ENCODE assay signal across 11 cellular contexts in the genomic region with DNA sequence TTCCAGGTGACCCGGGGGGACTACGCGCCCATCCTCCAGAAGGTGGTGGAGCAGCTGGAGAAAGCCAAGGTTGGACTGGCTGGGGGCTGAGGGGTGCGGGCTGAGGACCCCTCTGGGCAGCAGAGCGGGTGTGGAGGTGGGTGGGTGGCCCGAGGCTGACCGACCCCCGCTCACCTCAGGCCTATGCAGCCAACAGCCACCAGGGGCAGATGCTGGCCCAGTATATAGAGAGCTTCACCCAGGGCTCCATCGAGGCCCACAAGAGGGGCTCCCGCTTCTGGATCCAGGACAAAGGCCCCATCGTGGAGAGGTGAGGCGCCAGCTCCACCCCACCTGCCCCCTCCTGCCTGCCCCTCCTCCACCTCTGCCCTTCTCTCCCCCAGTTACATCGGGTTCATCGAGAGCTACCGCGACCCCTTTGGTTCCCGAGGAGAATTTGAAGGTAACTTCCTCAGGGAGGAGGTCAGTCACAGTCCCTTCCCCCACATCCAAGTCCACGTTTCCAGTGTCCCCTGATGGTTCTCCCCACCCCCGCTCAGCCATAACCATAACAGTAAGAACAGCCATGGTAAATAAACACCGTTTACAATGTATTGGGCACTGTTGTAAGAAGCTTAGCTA. TPM values are rescaled to one million over a fixed set of nuclear protein-coding genes. Genes with fewer than 3 reads are reported as not detected.
DNase-seq lines count a peak whose midpoint lies in the region; ATAC-seq and TF ChIP-seq lines count a peak whose summit lies in the region.
"Had no signal": no experiment of that assay in that cellular context is flagged by ENCODE, and none has a peak within 500 bp of the region (broad histone marks: within the 10 kb centered on the region; RNA-seq: fewer than 3 reads in every experiment).

No MANE protein-coding gene starts in this region.

- no peaks in the 10 kb centered on the region for H3K9me3 Mint-ChIP-seq in stimulated activated naive CD8-positive, alpha-beta T cell treated with anti-CD3 and anti-CD28 coated beads, Interleukin-15, amount 100 ng/mL, for 72 hours
- H3K9me3 Mint-ChIP-seq in glutamatergic neuron (ENCODE audit: unreplicated experiment) = no peaks in the 10 kb centered on the region
- no peaks in the 10 kb centered on the region for H3K9me3 Mint-ChIP-seq in activated T-cell treated with anti-CD3 and anti-CD28 coated beads, Interleukin-2, amount 50 U/mL, for 24 hours

- H3K4me1 ChIP-seq in RWPE2 (ENCODE audit: insufficient read depth, poor library complexity, severe bottlenecking) = no peaks in the 10 kb centered on the region

- no peak overlapping the region for H3K4me3 ChIP-seq in RWPE2 (ENCODE audit: severe bottlenecking)

- ATAC-seq in stimulated activated naive CD8-positive, alpha-beta T cell treated with anti-CD3 and anti-CD28 coated beads, Interleukin-15, amount 100 ng/mL, for 72 hours = peak; percentile 61
- ATAC-seq in stimulated activated naive CD8-positive, alpha-beta T cell treated with anti-CD3 and anti-CD28 coated beads, Interleukin-15, Interleukin-2, amounts not matched to agents 100 U/mL and 50 U/mL, for 24 hours = no peak
- 0 out of 3 replicates have a peak, but pooled peaks have one; percentile 38 for ATAC-seq in RWPE2 (ENCODE audit: low read depth)
- no peak for ATAC-seq in GM18858 (IDR thresholded peaks at IDR 0.05; ENCODE audit: unreplicated experiment)

- H3K4me1 Mint-ChIP-seq in stimulated activated naive CD8-positive, alpha-beta T cell treated with anti-CD3 and anti-CD28 coated beads, Interleukin-15, amount 100 ng/mL, for 72 hours = peaks cover 6% of the 10 kb centered on the region
- H3K4me1 Mint-ChIP-seq in glutamatergic neuron (ENCODE audit: low read depth, unreplicated experiment) = peaks cover 1% of the 10 kb centered on the region
- H3K4me1 Mint-ChIP-seq in activated T-cell treated with anti-CD3 and anti-CD28 coated beads, Interleukin-2, amount 50 U/mL, for 24 hours (ENCODE audit: low read depth) = no peaks in the 10 kb centered on the region

- peak; percentile 11 for TF ChIP-seq CTCF in RWPE2 (IDR thresholded peaks at IDR 0.05; ENCODE audit: poor library complexity, severe bottlenecking)
- peak; percentile 63 for TF ChIP-seq CTCF in glutamatergic neuron (IDR thresholded peaks at IDR 0.05; ENCODE audit: partially characterized antibody, unreplicated experiment)

- H3K27ac ChIP-seq in RWPE2 (ENCODE audit: poor library complexity, severe bottlenecking) = no peak overlapping the region

- H3K4me3 Mint-ChIP-seq in stimulated activated naive CD8-positive, alpha-beta T cell treated with anti-CD3 and anti-CD28 coated beads, Interleukin-15, amount 100 ng/mL, for 72 hours = no peak overlapping the region
- no peak overlapping the region for H3K4me3 Mint-ChIP-seq in glutamatergic neuron (ENCODE audit: unreplicated experiment)
- no peak overlapping the region for H3K4me3 Mint-ChIP-seq in activated T-cell treated with anti-CD3 and anti-CD28 coated beads, Interleukin-2, amount 50 U/mL, for 24 hours

- no peaks in the 10 kb centered on the region for H3K27me3 ChIP-seq in RWPE2 (ENCODE audit: insufficient read depth, poor library complexity, severe bottlenecking)

- H3K36me3 ChIP-seq in RWPE2 (ENCODE audit: low read depth) = peaks cover 4% of the 10 kb centered on the region; the same call in 1 of the 2 replicates

- H3K36me3 Mint-ChIP-seq in glutamatergic neuron (ENCODE audit: unreplicated experiment) = peaks cover 8% of the 10 kb centered on the region
- peaks cover 89% of the 10 kb centered on the region for H3K36me3 Mint-ChIP-seq in activated T-cell treated with anti-CD3 and anti-CD28 coated beads, Interleukin-2, amount 50 U/mL, for 24 hours (ENCODE audit: low read depth)

- no peaks in the 10 kb centered on the region for H3K9me3 ChIP-seq in RWPE2 (ENCODE audit: severe bottlenecking)

- H3K27ac Mint-ChIP-seq in stimulated activated naive CD8-positive, alpha-beta T cell treated with anti-CD3 and anti-CD28 coated beads, Interleukin-15, amount 100 ng/mL, for 72 hours = no peak overlapping the region
- no peak overlapping the region for H3K27ac Mint-ChIP-seq in glutamatergic neuron (ENCODE audit: unreplicated experiment)
- H3K27ac Mint-ChIP-seq in activated T-cell treated with anti-CD3 and anti-CD28 coated beads, Interleukin-2, amount 50 U/mL, for 24 hours = no peak overlapping the region

- DNase-seq in stimulated activated naive CD8-positive, alpha-beta T cell treated with anti-CD3 and anti-CD28 coated beads, Interleukin-15, amount 100 ng/mL, for 72 hours = no peak
- DNase-seq in stimulated activated naive CD8-positive, alpha-beta T cell treated with anti-CD3 and anti-CD28 coated beads, Interleukin-15, Interleukin-2, amounts not matched to agents 100 U/mL and 50 U/mL, for 24 hours = no peak
- DNase-seq in RWPE2 (ENCODE audit: low spot score) (no peak), glutamatergic neuron (peak; percentile 48), KG1 (lab: John Stamatoyannopoulos, UW) (no peak)
- DNase-seq in activated T-cell treated with anti-CD3 and anti-CD28 coated beads, Interleukin-2, amount 50 U/mL, for 24 hours = no peak
- DNase-seq in activated naive CD4-positive, alpha-beta T cell treated with Interleukin-2 at 50 U/mL for 16 hours = no peak
- DNase-seq: AML-193; central memory CD4-positive, alpha-beta T cell; NCI-H69 had no signal

- no peaks in the 10 kb centered on the region for H3K27me3 Mint-ChIP-seq in stimulated activated naive CD8-positive, alpha-beta T cell treated with anti-CD3 and anti-CD28 coated beads, Interleukin-15, amount 100 ng/mL, for 72 hours
- no peaks in the 10 kb centered on the region for H3K27me3 Mint-ChIP-seq in glutamatergic neuron (ENCODE audit: unreplicated experiment)
- no peaks in the 10 kb centered on the region for H3K27me3 Mint-ChIP-seq in activated T-cell treated with anti-CD3 and anti-CD28 coated beads, Interleukin-2, amount 50 U/mL, for 24 hours

RNA-seq across cellular contexts. Expression of a gene that starts 11.2 kb away (rescaled TPM):
- 72.0 TPM for total RNA-seq in glutamatergic neuron (ENCODE audit: unreplicated experiment)

RNA-seq across cellular contexts. Expression of a gene that starts 19.0 kb away (rescaled TPM):
- 37.3 TPM for total RNA-seq in glutamatergic neuron (ENCODE audit: unreplicated experiment)

RNA-seq across cellular contexts. Expression of a gene that starts 24.7 kb away (rescaled TPM):
- 7.7 TPM for total RNA-seq in glutamatergic neuron (ENCODE audit: unreplicated experiment)

RNA-seq across cellular contexts. Expression of a gene that starts 52.8 kb away (rescaled TPM):
- 27.5 TPM for total RNA-seq in glutamatergic neuron (ENCODE audit: unreplicated experiment)

RNA-seq across cellular contexts. Expression of a gene that starts 54.4 kb away (rescaled TPM):
- 11.5 TPM for total RNA-seq in glutamatergic neuron (ENCODE audit: unreplicated experiment)

Comparison
In these comparisons a context has a peak if more than half of its experiments do, and no peak if none do; other contexts are left out.
1. ATAC-seq: peak in stimulated activated naive CD8-positive, alpha-beta T cell treated with anti-CD3 and anti-CD28 coated beads, Interleukin-15, amount 100 ng/mL, for 72 hours (single experiment) and RWPE2 (single experiment); none in stimulated activated naive CD8-positive, alpha-beta T cell treated with anti-CD3 and anti-CD28 coated beads, Interleukin-15, Interleukin-2, amounts not matched to agents 100 U/mL and 50 U/mL, for 24 hours (single experiment) and GM18858 (single experiment).